Comparison of ENCODE assay signal across 1 cellular context in the genomic region with DNA sequence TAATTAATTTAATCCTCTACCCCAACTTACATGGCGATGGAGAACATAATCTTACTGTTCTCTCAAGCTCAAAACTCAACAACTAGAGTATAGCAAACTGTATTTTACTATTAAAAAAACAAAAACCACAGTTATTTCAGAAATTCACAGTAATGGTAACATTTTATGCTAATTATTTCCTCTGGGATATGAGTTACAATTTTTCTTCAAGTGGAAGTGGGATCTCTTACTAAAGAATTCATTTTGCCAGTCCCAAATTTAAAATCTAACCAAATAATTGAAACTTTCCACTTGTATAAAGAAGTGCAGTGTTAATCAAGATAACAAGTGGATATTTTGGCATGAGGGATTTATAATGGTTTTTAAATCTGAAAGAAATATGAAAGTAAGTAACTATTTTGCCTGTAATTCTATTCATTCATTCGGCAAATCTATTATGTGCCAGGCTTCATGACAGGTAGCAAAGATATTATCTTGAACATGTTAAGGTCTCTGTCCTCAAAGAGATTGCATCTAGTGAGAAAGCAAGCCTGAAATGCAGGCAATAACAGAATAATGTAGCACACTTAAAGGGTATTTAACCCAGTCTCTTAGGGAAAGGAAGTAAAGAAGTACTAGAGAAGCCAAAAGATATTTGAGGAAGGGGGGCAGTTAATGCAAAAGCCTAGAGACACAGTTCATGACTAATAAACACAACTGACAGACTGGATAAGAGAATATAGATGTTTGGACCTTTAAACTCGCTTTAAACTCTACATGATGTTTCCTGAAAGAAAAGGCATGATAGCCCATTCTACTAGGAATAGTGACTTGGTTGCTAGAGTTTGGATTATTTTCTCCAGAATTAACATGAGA.
TF ChIP-seq lines count a peak whose summit lies in the region.

No MANE protein-coding gene starts in this region.

TF ChIP-seq in GM12878, 131 proteins besides CTCF, POLR2A, EP300 and RAD21:
- TF ChIP-seq SRF (IDR thresholded peaks at IDR 0.05; ENCODE audit: low read depth in 2 of 2, low read length in 2 of 2) (no peak), RBBP5 (conservative IDR thresholded peaks at IDR 0.05) (no peak), ZNF24 (IDR thresholded peaks at IDR 0.05) (no peak), LARP7 (IDR thresholded peaks at IDR 0.05) (no peak), WRNIP1 (IDR thresholded peaks at IDR 0.05; ENCODE audit: borderline replicate concordance, low read depth, low read length) (no peak), ASH2L (IDR thresholded peaks at IDR 0.05; ENCODE audit: borderline replicate concordance, low read depth) (no peak), PAX5 (IDR thresholded peaks at IDR 0.05; ENCODE audit: borderline replicate concordance, low read depth, low read length) (no peak), EZH2 (IDR thresholded peaks at IDR 0.05; ENCODE audit: borderline replicate concordance, control insufficient read depth, low read depth, low read length) (no peak), CBX5 (IDR thresholded peaks at IDR 0.05; ENCODE audit: low read depth) (no peak), NFXL1 (IDR thresholded peaks at IDR 0.05; ENCODE audit: borderline replicate concordance) (no peak), RAD51 (IDR thresholded peaks at IDR 0.05) (no peak), HCFC1 (IDR thresholded peaks at IDR 0.05; ENCODE audit: low read length) (no peak), DPF2 (IDR thresholded peaks at IDR 0.05) (no peak), BHLHE40 (IDR thresholded peaks at IDR 0.05; ENCODE audit: borderline replicate concordance in 1 of 2, low read depth in 2 of 2, low read length in 1 of 2) (no peak)
- TF ChIP-seq, protein P1, sequence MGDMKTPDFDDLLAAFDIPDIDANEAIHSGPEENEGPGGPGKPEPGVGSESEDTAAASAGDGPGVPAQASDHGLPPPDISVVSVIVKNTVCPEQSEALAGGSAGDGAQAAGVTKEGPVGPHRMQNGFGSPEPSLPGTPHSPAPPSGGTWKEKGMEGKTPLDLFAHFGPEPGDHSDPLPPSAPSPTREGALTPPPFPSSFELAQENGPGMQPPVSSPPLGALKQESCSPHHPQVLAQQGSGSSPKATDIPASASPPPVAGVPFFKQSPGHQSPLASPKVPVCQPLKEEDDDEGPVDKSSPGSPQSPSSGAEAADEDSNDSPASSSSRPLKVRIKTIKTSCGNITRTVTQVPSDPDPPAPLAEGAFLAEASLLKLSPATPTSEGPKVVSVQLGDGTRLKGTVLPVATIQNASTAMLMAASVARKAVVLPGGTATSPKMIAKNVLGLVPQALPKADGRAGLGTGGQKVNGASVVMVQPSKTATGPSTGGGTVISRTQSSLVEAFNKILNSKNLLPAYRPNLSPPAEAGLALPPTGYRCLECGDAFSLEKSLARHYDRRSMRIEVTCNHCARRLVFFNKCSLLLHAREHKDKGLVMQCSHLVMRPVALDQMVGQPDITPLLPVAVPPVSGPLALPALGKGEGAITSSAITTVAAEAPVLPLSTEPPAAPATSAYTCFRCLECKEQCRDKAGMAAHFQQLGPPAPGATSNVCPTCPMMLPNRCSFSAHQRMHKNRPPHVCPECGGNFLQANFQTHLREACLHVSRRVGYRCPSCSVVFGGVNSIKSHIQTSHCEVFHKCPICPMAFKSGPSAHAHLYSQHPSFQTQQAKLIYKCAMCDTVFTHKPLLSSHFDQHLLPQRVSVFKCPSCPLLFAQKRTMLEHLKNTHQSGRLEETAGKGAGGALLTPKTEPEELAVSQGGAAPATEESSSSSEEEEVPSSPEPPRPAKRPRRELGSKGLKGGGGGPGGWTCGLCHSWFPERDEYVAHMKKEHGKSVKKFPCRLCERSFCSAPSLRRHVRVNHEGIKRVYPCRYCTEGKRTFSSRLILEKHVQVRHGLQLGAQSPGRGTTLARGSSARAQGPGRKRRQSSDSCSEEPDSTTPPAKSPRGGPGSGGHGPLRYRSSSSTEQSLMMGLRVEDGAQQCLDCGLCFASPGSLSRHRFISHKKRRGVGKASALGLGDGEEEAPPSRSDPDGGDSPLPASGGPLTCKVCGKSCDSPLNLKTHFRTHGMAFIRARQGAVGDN (IDR thresholded peaks at IDR 0.05), result no peak
- TF ChIP-seq, protein P2, sequence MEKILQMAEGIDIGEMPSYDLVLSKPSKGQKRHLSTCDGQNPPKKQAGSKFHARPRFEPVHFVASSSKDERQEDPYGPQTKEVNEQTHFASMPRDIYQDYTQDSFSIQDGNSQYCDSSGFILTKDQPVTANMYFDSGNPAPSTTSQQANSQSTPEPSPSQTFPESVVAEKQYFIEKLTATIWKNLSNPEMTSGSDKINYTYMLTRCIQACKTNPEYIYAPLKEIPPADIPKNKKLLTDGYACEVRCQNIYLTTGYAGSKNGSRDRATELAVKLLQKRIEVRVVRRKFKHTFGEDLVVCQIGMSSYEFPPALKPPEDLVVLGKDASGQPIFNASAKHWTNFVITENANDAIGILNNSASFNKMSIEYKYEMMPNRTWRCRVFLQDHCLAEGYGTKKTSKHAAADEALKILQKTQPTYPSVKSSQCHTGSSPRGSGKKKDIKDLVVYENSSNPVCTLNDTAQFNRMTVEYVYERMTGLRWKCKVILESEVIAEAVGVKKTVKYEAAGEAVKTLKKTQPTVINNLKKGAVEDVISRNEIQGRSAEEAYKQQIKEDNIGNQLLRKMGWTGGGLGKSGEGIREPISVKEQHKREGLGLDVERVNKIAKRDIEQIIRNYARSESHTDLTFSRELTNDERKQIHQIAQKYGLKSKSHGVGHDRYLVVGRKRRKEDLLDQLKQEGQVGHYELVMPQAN (conservative IDR thresholded peaks at IDR 0.05), result no peak
- TF ChIP-seq, protein P3, sequence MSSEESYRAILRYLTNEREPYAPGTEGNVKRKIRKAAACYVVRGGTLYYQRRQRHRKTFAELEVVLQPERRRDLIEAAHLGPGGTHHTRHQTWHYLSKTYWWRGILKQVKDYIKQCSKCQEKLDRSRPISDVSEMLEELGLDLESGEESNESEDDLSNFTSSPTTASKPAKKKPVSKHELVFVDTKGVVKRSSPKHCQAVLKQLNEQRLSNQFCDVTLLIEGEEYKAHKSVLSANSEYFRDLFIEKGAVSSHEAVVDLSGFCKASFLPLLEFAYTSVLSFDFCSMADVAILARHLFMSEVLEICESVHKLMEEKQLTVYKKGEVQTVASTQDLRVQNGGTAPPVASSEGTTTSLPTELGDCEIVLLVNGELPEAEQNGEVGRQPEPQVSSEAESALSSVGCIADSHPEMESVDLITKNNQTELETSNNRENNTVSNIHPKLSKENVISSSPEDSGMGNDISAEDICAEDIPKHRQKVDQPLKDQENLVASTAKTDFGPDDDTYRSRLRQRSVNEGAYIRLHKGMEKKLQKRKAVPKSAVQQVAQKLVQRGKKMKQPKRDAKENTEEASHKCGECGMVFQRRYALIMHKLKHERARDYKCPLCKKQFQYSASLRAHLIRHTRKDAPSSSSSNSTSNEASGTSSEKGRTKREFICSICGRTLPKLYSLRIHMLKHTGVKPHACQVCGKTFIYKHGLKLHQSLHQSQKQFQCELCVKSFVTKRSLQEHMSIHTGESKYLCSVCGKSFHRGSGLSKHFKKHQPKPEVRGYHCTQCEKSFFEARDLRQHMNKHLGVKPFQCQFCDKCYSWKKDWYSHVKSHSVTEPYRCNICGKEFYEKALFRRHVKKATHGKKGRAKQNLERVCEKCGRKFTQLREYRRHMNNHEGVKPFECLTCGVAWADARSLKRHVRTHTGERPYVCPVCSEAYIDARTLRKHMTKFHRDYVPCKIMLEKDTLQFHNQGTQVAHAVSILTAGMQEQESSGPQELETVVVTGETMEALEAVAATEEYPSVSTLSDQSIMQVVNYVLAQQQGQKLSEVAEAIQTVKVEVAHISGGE (CRISPR knock-in tag; IDR thresholded peaks at IDR 0.05), result no peak
- TF ChIP-seq, protein P4, sequence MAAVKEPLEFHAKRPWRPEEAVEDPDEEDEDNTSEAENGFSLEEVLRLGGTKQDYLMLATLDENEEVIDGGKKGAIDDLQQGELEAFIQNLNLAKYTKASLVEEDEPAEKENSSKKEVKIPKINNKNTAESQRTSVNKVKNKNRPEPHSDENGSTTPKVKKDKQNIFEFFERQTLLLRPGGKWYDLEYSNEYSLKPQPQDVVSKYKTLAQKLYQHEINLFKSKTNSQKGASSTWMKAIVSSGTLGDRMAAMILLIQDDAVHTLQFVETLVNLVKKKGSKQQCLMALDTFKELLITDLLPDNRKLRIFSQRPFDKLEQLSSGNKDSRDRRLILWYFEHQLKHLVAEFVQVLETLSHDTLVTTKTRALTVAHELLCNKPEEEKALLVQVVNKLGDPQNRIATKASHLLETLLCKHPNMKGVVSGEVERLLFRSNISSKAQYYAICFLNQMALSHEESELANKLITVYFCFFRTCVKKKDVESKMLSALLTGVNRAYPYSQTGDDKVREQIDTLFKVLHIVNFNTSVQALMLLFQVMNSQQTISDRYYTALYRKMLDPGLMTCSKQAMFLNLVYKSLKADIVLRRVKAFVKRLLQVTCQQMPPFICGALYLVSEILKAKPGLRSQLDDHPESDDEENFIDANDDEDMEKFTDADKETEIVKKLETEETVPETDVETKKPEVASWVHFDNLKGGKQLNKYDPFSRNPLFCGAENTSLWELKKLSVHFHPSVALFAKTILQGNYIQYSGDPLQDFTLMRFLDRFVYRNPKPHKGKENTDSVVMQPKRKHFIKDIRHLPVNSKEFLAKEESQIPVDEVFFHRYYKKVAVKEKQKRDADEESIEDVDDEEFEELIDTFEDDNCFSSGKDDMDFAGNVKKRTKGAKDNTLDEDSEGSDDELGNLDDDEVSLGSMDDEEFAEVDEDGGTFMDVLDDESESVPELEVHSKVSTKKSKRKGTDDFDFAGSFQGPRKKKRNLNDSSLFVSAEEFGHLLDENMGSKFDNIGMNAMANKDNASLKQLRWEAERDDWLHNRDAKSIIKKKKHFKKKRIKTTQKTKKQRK (IDR thresholded peaks at IDR 0.05; ENCODE audit: low read depth, low read length), result no peak
TF ChIP-seq in GM12878: peak in this region for 0.
